8 cellular contexts compared by ENCODE assay signal in the genomic region with DNA sequence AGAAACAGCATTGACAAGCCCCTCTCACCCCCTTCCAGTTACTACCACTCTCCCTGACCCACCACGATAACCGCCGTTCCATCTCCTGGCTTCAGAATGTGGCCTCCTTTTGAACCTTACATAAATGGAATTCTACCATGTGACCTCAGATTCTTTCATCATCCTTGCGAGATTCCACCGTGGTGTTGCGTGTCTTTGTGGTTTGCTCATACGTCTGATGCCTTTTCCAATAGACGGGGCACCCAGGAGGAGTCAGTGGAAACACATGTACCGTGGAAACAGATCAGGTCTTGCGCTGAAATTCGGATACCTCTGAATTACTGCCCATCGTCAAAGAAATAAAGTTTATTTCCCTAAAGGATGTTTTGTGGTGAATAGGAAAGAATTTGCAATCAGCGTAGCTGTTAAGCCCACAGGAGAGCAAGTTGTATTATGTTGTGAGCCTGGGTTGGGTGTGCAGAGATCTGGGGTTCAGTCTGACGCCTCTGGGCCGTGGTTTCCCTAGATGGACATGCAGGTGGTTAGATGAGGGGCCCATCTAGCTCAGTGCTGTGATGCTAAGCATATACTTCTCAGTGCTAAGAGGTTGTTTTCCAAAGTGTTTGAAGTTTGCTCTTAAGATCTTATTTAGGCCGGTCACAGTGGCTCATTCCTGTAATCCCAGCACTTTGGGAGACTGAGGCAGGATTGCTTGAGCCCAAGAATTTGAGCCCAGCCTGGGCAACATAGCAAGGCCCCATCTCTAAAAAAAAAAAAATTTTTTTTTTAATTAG. TPM values are rescaled to one million over a fixed set of nuclear protein-coding genes. Genes with fewer than 3 reads are reported as not detected.
DNase-seq lines count a peak whose midpoint lies in the region; ATAC-seq and TF ChIP-seq lines count a peak whose summit lies in the region.

No MANE protein-coding gene starts in this region.

- no peaks in the 10 kb centered on the region for H3K36me3 ChIP-seq in sigmoid colon
- H3K36me3 ChIP-seq in spleen, result no peaks in the 10 kb centered on the region

- DNase-seq in EL (peak; percentile 97), RPMI7951 (ENCODE audit: low read depth) (peak; percentile 92), fibroblast of peridontal ligament (ENCODE audit: extremely low read depth) (peak; percentile 99), sigmoid colon (no peak), spleen (no peak), NCI-H524 treated with DMSO at 0.1 percent for 48 hours (lab: John Stamatoyannopoulos, UW) (no peak)
- DNase-seq in stimulated activated CD4-positive, alpha-beta T cell treated with anti-CD3 and anti-CD28 coated beads, Interleukin-15, amount 100 ng/mL, for 24 hours, result no peak

- no peak for ATAC-seq in GM18861 (IDR thresholded peaks at IDR 0.05; ENCODE audit: unreplicated experiment)

- H3K9me3 ChIP-seq in sigmoid colon, result no peaks in the 10 kb centered on the region
- H3K9me3 ChIP-seq in spleen, result no peaks in the 10 kb centered on the region

- TF ChIP-seq POLR2A in sigmoid colon (IDR thresholded peaks at IDR 0.05) (no peak), spleen (IDR thresholded peaks at IDR 0.05) (no peak)

- no peak overlapping the region for H3K4me3 ChIP-seq in sigmoid colon
- no peak overlapping the region for H3K4me3 ChIP-seq in spleen

- WGBS in sigmoid colon, 2 donors, result 87 to 89% methylated on average over 16 of the region's 16 CpGs
- WGBS in spleen, 5 donors, result 56 to 84% (median 69%) methylated on average over 16 of the region's 16 CpGs

- H3K27ac ChIP-seq in sigmoid colon (peak overlapping the region; percentile 87 to 95 (median 94)), spleen (no peak overlapping the region)

- H3K27me3 ChIP-seq in sigmoid colon (no peaks in the 10 kb centered on the region), spleen (replicated peaks in 1 of 7) (peaks cover 0 to 19% (median 9%) of the 10 kb centered on the region in 7 donors)

- TF ChIP-seq EP300 in sigmoid colon (IDR thresholded peaks at IDR 0.05), result peak in 2 of 4 donors; percentile 62 to 72

- TF ChIP-seq CTCF in sigmoid colon (IDR thresholded peaks at IDR 0.05) (no peak), spleen (IDR thresholded peaks at IDR 0.05 in 8 of 11, conservative IDR thresholded peaks at IDR 0.05 in 3 of 11) (no peak)

- H3K4me1 ChIP-seq in sigmoid colon (peaks cover 0 to 66% (median 60%) of the 10 kb centered on the region in 4 donors), spleen (peaks cover 5 to 55% (median 37%) of the 10 kb centered on the region in 6 donors)

- intact Hi-C loops in sigmoid colon (cut with DNase I) (no loop called here), spleen (cut with DNase I; ENCODE audit: low total_unique reads) (no loop called here)

RNA-seq across cellular contexts. Expression of gene GTF2IRD1, which starts 29.1 kb away (rescaled TPM):
- 4.8 and 6.4 TPM in 2 replicates for total RNA-seq in RPMI7951 (2014; rRNA removed; shearing (Covaris generic))
- total RNA-seq in sigmoid colon, result 10 to 100 TPM; 15.0 to 24.2 (median 17.9) TPM
- polyA plus RNA-seq in sigmoid colon, result 10 to 100 TPM in 1 of 3 donors, 1 to 10 TPM in 2; 1.8 to 13.6 (median 3.5) TPM
- 1 to 10 TPM; 2.9 to 6.6 (median 4.6) TPM for total RNA-seq in spleen
- polyA plus RNA-seq in spleen, result 1 to 10 TPM; 2.4 to 3.1 (median 2.6) TPM

Comparison
In these comparisons a context has a peak if more than half of its experiments do, and no peak if none do; other contexts are left out.
1. DNase-seq: peak in EL (single experiment), RPMI7951 (single experiment) and fibroblast of peridontal ligament (single experiment); none in sigmoid colon (single experiment), stimulated activated CD4-positive, alpha-beta T cell treated with anti-CD3 and anti-CD28 coated beads, Interleukin-15, amount 100 ng/mL, for 24 hours (single experiment), spleen (single experiment) and NCI-H524 treated with DMSO at 0.1 percent for 48 hours (single experiment).
2. H3K27ac ChIP-seq: peak in sigmoid colon (4 of 4); none in spleen (0 of 8).